8 cellular contexts compared by ENCODE assay signal in the genomic region with DNA sequence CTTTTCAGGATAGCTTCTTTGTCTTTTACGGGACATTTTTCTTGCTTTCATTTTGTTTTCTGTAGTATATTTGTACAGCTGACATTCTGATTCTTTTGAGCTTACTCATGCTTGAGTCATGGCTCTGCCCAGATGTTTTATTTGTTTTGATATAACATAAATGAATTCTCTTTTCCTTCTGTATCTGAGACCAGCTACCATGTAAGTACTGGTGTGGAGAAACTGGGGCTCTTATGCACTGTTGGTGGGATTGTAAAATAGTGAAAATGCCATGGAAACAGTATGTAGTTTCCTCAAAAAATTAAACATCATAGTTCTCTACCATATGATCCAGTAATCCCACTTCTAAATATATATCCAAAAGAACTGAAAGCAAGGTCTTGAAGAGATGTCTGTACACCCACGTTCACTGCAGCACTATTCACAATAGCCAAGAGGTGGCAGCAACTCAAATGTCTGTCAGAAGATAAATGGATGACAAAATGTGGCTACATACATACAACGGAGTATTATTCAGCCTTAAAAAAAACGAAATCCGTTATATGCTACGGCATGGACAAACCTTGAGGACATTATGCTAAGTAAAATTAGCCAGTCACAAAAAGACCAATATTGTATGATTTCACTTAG.
DNase-seq lines count a peak whose midpoint lies in the region; ATAC-seq, FAIRE-seq and TF ChIP-seq lines count a peak whose summit lies in the region.

No MANE protein-coding gene starts in this region.

- DNase-seq in GM03348 (ENCODE audit: low spot score): peak; percentile 66
- DNase-seq in K562 (ENCODE audit: extremely low read depth in 1 of 4, low spot score in 3 of 4): peak in 1 of 4 experiments; percentile 41
- DNase-seq in neural crest cell (ENCODE audit: low read depth, low spot score): no peak
- no peak for DNase-seq in sciatic nerve (ENCODE audit: low spot score)
- no peak for DNase-seq in stimulated activated CD4-positive, alpha-beta T cell treated with anti-CD3 and anti-CD28 coated beads, Interleukin-2, amount 100 ng/mL, for 24 hours

- H3K9me3 Mint-ChIP-seq in neural crest cell: no peaks in the 10 kb centered on the region

- TF ChIP-seq CTCF in LNCAP (IDR thresholded peaks at IDR 0.05): peak; percentile 51
- TF ChIP-seq CTCF in K562 (IDR thresholded peaks at IDR 0.05 in 2 of 3, conservative IDR thresholded peaks at IDR 0.05 in 1 of 3; ENCODE audit: insufficient read depth in 2 of 3, low read depth in 1 of 3, low read length in 3 of 3): peak; percentile 29 to 66 (median 62); a peak in 4 of 6 replicates
- TF ChIP-seq CTCF in neural crest cell (conservative IDR thresholded peaks at IDR 0.05): peak; percentile 48

- H3K4me3 ChIP-seq in K562: no peak overlapping the region

- no peak overlapping the region for H3K27ac ChIP-seq in K562 (ENCODE audit: extremely low read depth, low read depth, low read length)

- peaks cover 10% of the 10 kb centered on the region for H3K36me3 Mint-ChIP-seq in neural crest cell (ENCODE audit: low read depth)

- TSS peak; percentile 14 for BruUV-seq in K562 (replicated peaks; lab: Mats Ljungman, UMichigan)

- in situ Hi-C loops in K562 (cut with MboI): no loop called here

- H3K27me3 ChIP-seq in K562 (ENCODE audit: control insufficient read depth in 2 of 2, insufficient read depth in 2 of 2, low read length in 2 of 2): no peaks in the 10 kb centered on the region

- no peaks in the 10 kb centered on the region for H3K4me1 Mint-ChIP-seq in neural crest cell

- H3K27me3 Mint-ChIP-seq in neural crest cell (ENCODE audit: low read depth): no peaks in the 10 kb centered on the region

- H3K27ac Mint-ChIP-seq in neural crest cell (ENCODE audit: unreplicated experiment): no peak overlapping the region

- ATAC-seq in K562 (peak; percentile 86), sciatic nerve (no peak), GM21717 (IDR thresholded peaks at IDR 0.05; ENCODE audit: unreplicated experiment) (no peak), HG03457 (IDR thresholded peaks at IDR 0.05; ENCODE audit: unreplicated experiment) (no peak)

- TF ChIP-seq EP300 in K562 (IDR thresholded peaks at IDR 0.05; ENCODE audit: low read length): no peak

- peaks cover 41% of the 10 kb centered on the region for H3K36me3 ChIP-seq in K562 (ENCODE audit: control insufficient read depth, insufficient read depth, low read length)

- no peak overlapping the region for H3K4me3 Mint-ChIP-seq in neural crest cell

- no peaks in the 10 kb centered on the region for H4K20me1 ChIP-seq in K562 (replicated peaks; ENCODE audit: control insufficient read depth, insufficient read depth, low read length)

- H3K79me2 ChIP-seq in K562 (ENCODE audit: control insufficient read depth, insufficient read depth, low read length): no peaks in the 10 kb centered on the region

- CTCF ChIA-PET in K562 (lab: Yijun Ruan, JAX; ENCODE audit: low intra/inter-chr PET ratio): no interaction called here

- peak in 1 of 2 experiments; percentile 51; a peak in 3 of 4 replicates for TF ChIP-seq RAD21 in K562 (CRISPR knock-in tag; conservative IDR thresholded peaks at IDR 0.05 in 1 of 2, IDR thresholded peaks at IDR 0.05 in 1 of 2)

- no peak overlapping the region for H2AFZ ChIP-seq in K562 (ENCODE audit: low read depth, low read length)

- WGBS in K562 (ENCODE audit: insufficient coverage, low coverage, missing lambda C conversion rate): 72% methylated on average over 6 of the region's 6 CpGs

- peak; percentile 88 for FAIRE-seq in K562 (lab: Jason Lieb, UNC)

- no peaks in the 10 kb centered on the region for H3K4me1 ChIP-seq in K562 (replicated peaks in 1 of 2; ENCODE audit: control insufficient read depth in 2 of 2, insufficient read depth in 2 of 2, low read length in 2 of 2)

- TF ChIP-seq POLR2A in K562 (conservative IDR thresholded peaks at IDR 0.05): no peak

- no peak overlapping the region for H3K4me2 ChIP-seq in K562 (ENCODE audit: insufficient read depth, low read length)

- POLR2A ChIA-PET in K562 (lab: Yijun Ruan, JAX): no interaction called here

- intact Hi-C loops in K562 (cut with micrococcal nuclease) (loop anchor here (5.0 kb wide), 1 partner anchor 87 kb away; a partner anchor contains a TSS), sciatic nerve (cut with DNase I) (no loop called here)

- no peak overlapping the region for H3K9ac ChIP-seq in K562 (ENCODE audit: insufficient read depth in 1 of 2, low read depth in 2 of 2, low read length in 2 of 2)

- no peaks in the 10 kb centered on the region for H3K9me1 ChIP-seq in K562 (ENCODE audit: control insufficient read depth, insufficient read depth, low read length)

- H3K9me3 ChIP-seq in K562 (replicated peaks; ENCODE audit: control insufficient read depth, insufficient read depth, low read depth, low read length): no peaks in the 10 kb centered on the region

TF ChIP-seq in K562, 482 proteins besides CTCF, POLR2A, EP300 and RAD21 (continues in another document):
- peak; percentile 78 for TF ChIP-seq MEIS2 (IDR thresholded peaks at IDR 0.05; ENCODE audit: partially characterized antibody)
- TF ChIP-seq NFE2L1 (tag; IDR thresholded peaks at IDR 0.05; ENCODE audit: borderline replicate concordance, low read depth): no peak
- TF ChIP-seq ZNF699 (CRISPR knock-in tag; IDR thresholded peaks at IDR 0.05; ENCODE audit: insufficient replicate concordance): no peak
- no peak for TF ChIP-seq MTA1 (IDR thresholded peaks at IDR 0.05; ENCODE audit: borderline replicate concordance)
- TF ChIP-seq XRCC4 (IDR thresholded peaks at IDR 0.05; ENCODE audit: extremely low read depth, insufficient read depth, insufficient read length): no peak
- TF ChIP-seq, protein P1, sequence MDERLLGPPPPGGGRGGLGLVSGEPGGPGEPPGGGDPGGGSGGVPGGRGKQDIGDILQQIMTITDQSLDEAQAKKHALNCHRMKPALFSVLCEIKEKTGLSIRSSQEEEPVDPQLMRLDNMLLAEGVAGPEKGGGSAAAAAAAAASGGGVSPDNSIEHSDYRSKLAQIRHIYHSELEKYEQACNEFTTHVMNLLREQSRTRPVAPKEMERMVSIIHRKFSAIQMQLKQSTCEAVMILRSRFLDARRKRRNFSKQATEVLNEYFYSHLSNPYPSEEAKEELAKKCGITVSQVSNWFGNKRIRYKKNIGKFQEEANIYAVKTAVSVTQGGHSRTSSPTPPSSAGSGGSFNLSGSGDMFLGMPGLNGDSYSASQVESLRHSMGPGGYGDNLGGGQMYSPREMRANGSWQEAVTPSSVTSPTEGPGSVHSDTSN (CRISPR knock-in tag; IDR thresholded peaks at IDR 0.05; ENCODE audit: low read depth): no peak
- TF ChIP-seq, protein P1 (tag; conservative IDR thresholded peaks at IDR 0.05; ENCODE audit: low read depth): peak; percentile 85
- TF ChIP-seq, protein P2, sequence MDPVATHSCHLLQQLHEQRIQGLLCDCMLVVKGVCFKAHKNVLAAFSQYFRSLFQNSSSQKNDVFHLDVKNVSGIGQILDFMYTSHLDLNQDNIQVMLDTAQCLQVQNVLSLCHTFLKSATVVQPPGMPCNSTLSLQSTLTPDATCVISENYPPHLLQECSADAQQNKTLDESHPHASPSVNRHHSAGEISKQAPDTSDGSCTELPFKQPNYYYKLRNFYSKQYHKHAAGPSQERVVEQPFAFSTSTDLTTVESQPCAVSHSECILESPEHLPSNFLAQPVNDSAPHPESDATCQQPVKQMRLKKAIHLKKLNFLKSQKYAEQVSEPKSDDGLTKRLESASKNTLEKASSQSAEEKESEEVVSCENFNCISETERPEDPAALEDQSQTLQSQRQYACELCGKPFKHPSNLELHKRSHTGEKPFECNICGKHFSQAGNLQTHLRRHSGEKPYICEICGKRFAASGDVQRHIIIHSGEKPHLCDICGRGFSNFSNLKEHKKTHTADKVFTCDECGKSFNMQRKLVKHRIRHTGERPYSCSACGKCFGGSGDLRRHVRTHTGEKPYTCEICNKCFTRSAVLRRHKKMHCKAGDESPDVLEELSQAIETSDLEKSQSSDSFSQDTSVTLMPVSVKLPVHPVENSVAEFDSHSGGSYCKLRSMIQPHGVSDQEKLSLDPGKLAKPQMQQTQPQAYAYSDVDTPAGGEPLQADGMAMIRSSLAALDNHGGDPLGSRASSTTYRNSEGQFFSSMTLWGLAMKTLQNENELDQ (CRISPR knock-in tag; IDR thresholded peaks at IDR 0.05; ENCODE audit: borderline replicate concordance): no peak
- no peak for TF ChIP-seq SIX5 (IDR thresholded peaks at IDR 0.05; ENCODE audit: borderline replicate concordance in 1 of 2, insufficient read depth in 1 of 2, low read depth in 1 of 2, low read length in 2 of 2)
- TF ChIP-seq, protein P3, sequence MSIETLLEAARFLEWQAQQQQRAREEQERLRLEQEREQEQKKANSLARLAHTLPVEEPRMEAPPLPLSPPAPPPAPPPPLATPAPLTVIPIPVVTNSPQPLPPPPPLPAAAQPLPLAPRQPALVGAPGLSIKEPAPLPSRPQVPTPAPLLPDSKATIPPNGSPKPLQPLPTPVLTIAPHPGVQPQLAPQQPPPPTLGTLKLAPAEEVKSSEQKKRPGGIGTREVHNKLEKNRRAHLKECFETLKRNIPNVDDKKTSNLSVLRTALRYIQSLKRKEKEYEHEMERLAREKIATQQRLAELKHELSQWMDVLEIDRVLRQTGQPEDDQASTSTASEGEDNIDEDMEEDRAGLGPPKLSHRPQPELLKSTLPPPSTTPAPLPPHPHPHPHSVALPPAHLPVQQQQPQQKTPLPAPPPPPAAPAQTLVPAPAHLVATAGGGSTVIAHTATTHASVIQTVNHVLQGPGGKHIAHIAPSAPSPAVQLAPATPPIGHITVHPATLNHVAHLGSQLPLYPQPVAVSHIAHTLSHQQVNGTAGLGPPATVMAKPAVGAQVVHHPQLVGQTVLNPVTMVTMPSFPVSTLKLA (conservative IDR thresholded peaks at IDR 0.05): 0 out of 4 replicates have a peak, but pooled peaks of 1 of the 2 experiments have one; percentile 21
